In genomic region chr19:20079487-20079886, GRCh38 we compare ENCODE assay signal across 13 cellular contexts. TPM values are rescaled to one million over a fixed set of nuclear protein-coding genes. Genes with fewer than 3 reads are reported as not detected.
DNase-seq lines count a peak whose midpoint lies in the region; ATAC-seq and TF ChIP-seq lines count a peak whose summit lies in the region.
"Had no signal": no experiment of that assay in that cellular context is flagged by ENCODE, and none has a peak within 500 bp of the region (broad histone marks: within the 10 kb centered on the region; RNA-seq: fewer than 3 reads in every experiment).

No MANE protein-coding gene starts in this region.

- H3K9me3 ChIP-seq in SK-N-SH: no peaks in the 10 kb centered on the region
- H3K9me3 ChIP-seq in PC-9 (ENCODE audit: insufficient read depth, low read depth): peaks cover 7% of the 10 kb centered on the region
- H3K9me3 ChIP-seq in neuron (ENCODE audit: low read length): peaks cover 29% of the 10 kb centered on the region
- no peaks in the 10 kb centered on the region for H3K9me3 ChIP-seq in ascending aorta
- H3K9me3 ChIP-seq in PC-3 (ENCODE audit: low read length): 0 out of 2 replicates have a peak, but pooled peaks cover 11% of the 10 kb centered on the region
- H3K9me3 ChIP-seq: testis had no signal

- H3K9ac ChIP-seq in SK-N-SH: no peak overlapping the region
- no peak overlapping the region for H3K9ac ChIP-seq in PC-3 (ENCODE audit: low read length)

- BruUV-seq in PC-9 (replicated peaks; lab: Mats Ljungman, UMichigan) (no TSS peak), PC-3 (replicated peaks; lab: Mats Ljungman, UMichigan) (no TSS peak)

- H3K4me2 ChIP-seq in SK-N-SH: peak overlapping the region; percentile 80
- peak overlapping the region; percentile 91 for H3K4me2 ChIP-seq in PC-9
- no peak overlapping the region for H3K4me2 ChIP-seq in PC-3 (ENCODE audit: low read length)

- H4K20me1 ChIP-seq in SK-N-SH (ENCODE audit: insufficient read depth) (no peaks in the 10 kb centered on the region), PC-9 (ENCODE audit: insufficient read depth) (no peaks in the 10 kb centered on the region), PC-3 (ENCODE audit: low read length) (no peaks in the 10 kb centered on the region)

- H3K36me3 ChIP-seq in SK-N-SH (replicated peaks in 1 of 2; ENCODE audit: control insufficient read depth in 1 of 2, insufficient read depth in 2 of 2, low read length in 1 of 2) (no peaks in the 10 kb centered on the region), PC-9 (ENCODE audit: low read depth) (no peaks in the 10 kb centered on the region), neuron (ENCODE audit: insufficient read depth, low read length) (peaks cover 21% of the 10 kb centered on the region), ascending aorta (no peaks in the 10 kb centered on the region), PC-3 (ENCODE audit: low read depth, low read length) (no peaks in the 10 kb centered on the region)

- H2AFZ ChIP-seq in SK-N-SH (ENCODE audit: low read depth): no peak overlapping the region
- no peak overlapping the region; the same call in 1 of the 2 replicates for H2AFZ ChIP-seq in PC-9
- H2AFZ ChIP-seq in neuron (ENCODE audit: low read depth, low read length): no peak overlapping the region
- H2AFZ ChIP-seq in PC-3 (ENCODE audit: low read length): no peak overlapping the region

- no peaks in the 10 kb centered on the region for H3K27me3 ChIP-seq in SK-N-SH (ENCODE audit: insufficient read depth)
- H3K27me3 ChIP-seq in PC-9 (ENCODE audit: insufficient read depth, low read depth): no peaks in the 10 kb centered on the region
- H3K27me3 ChIP-seq in neuron (ENCODE audit: insufficient read depth, low read length): no peaks in the 10 kb centered on the region
- no peaks in the 10 kb centered on the region for H3K27me3 ChIP-seq in ascending aorta
- H3K27me3 ChIP-seq in PC-3 (ENCODE audit: low read length): no peaks in the 10 kb centered on the region
- H3K27me3 ChIP-seq: testis had no signal

- intact Hi-C loops in PC-9 (cut with micrococcal nuclease; ENCODE audit: unreplicated experiment) (loop anchor here (2.0 kb wide), 1 partner anchor 27 kb away; no protein-coding TSS in a partner anchor), ascending aorta (cut with DNase I) (loop anchor here (2.0 to 5.0 kb wide), 2 partner anchors 88 to 215 kb away; partner anchors contain the start of genes ZNF253 and ZNF486), PC-3 (cut with micrococcal nuclease) (no loop called here)

- ATAC-seq in SK-N-SH treated with all-trans-retinoic acid at 6 μM for 48 hours: no peak
- no peak for ATAC-seq in PC-3

- H3K4me1 ChIP-seq in SK-N-SH (ENCODE audit: control insufficient read depth in 1 of 2, insufficient read depth in 2 of 2, low read depth in 1 of 2, low read length in 1 of 2) (no peaks in the 10 kb centered on the region; a peak in 1 of 4 replicates), PC-9 (replicated peaks; ENCODE audit: insufficient read depth) (peaks cover 8% of the 10 kb centered on the region; the same call in 1 of the 2 replicates), neuron (ENCODE audit: insufficient read depth, low read length) (peaks cover 11% of the 10 kb centered on the region), ascending aorta (peaks cover 0 to 3% of the 10 kb centered on the region in 2 donors), PC-3 (ENCODE audit: insufficient read depth, low read length) (no peaks in the 10 kb centered on the region)

- H3F3A ChIP-seq in SK-N-SH (replicated peaks; ENCODE audit: insufficient read depth) (peaks cover 12% of the 10 kb centered on the region), PC-9 (ENCODE audit: insufficient read depth, low read depth) (no peaks in the 10 kb centered on the region; the same call in 1 of the 2 replicates), PC-3 (ENCODE audit: low read length, unreplicated experiment) (no peaks in the 10 kb centered on the region)

- DNase-seq in SK-N-SH: no peak
- DNase-seq in PC-9: no peak
- DNase-seq in fibroblast of pulmonary artery (ENCODE audit: low read depth): peak; percentile 6
- no peak for DNase-seq in stimulated activated CD4-positive, alpha-beta T cell treated with anti-CD3 and anti-CD28 coated beads, Interleukin-2, amount 100 ng/mL, for 48 hours
- DNase-seq in ascending aorta (ENCODE audit: low spot score in 2 of 2): no peak
- no peak for DNase-seq in PC-3
- DNase-seq: NCI-H1694; stimulated activated CD4-positive, alpha-beta T cell treated with anti-CD3 and anti-CD28 coated beads, Interleukin-1b, Interleukin-23, amount 100 ng/mL, for 48 hours had no signal

- POLR2A ChIA-PET in SK-N-SH (lab: Yijun Ruan, JAX) (interaction anchor here (0.6 to 0.8 kb wide), 2 partner anchors 88 to 159 kb away, joined by 3 read pairs; partner anchors contain the start of gene ZNF486), PC-9 (lab: Charles Lee; ENCODE audit: unreplicated experiment) (no interaction called here), PC-3 (lab: Charles Lee; ENCODE audit: unreplicated experiment) (no interaction called here)

- TF ChIP-seq RAD21 in SK-N-SH (IDR thresholded peaks at IDR 0.05; ENCODE audit: low read length): no peak

- 80% methylated on average over 8 of the region's 8 CpGs for WGBS in SK-N-SH (ENCODE audit: low lambda C conversion rate)

- H3K9me2 ChIP-seq in SK-N-SH (no peaks in the 10 kb centered on the region), PC-9 (ENCODE audit: insufficient read depth) (no peaks in the 10 kb centered on the region), PC-3 (replicated peaks; ENCODE audit: low read length) (no peaks in the 10 kb centered on the region)

- TF ChIP-seq CTCF in SK-N-SH (IDR thresholded peaks at IDR 0.05) (no peak), PC-9 (conservative IDR thresholded peaks at IDR 0.05) (no peak), fibroblast of pulmonary artery (IDR thresholded peaks at IDR 0.05; ENCODE audit: low read length, missing control alignments) (no peak), ascending aorta (IDR thresholded peaks at IDR 0.05) (no peak), PC-3 (conservative IDR thresholded peaks at IDR 0.05; ENCODE audit: low read depth, low read length) (no peak)

- H3K27ac ChIP-seq in SK-N-SH (ENCODE audit: low read depth in 2 of 2, low read length in 1 of 2): no peak overlapping the region
- no peak overlapping the region for H3K27ac ChIP-seq in PC-9
- no peak overlapping the region for H3K27ac ChIP-seq in ascending aorta
- H3K27ac ChIP-seq in PC-3 (ENCODE audit: low read length): no peak overlapping the region
- H3K27ac ChIP-seq: 22Rv1, testis had no signal

- H3K79me2 ChIP-seq in SK-N-SH (ENCODE audit: insufficient read depth): peaks cover 40% of the 10 kb centered on the region; the same call in 1 of the 2 replicates
- peaks cover 18% of the 10 kb centered on the region for H3K79me2 ChIP-seq in PC-9 (ENCODE audit: low read depth)
- no peaks in the 10 kb centered on the region for H3K79me2 ChIP-seq in PC-3 (ENCODE audit: low read length)

- no peak overlapping the region for H3K4me3 ChIP-seq in SK-N-SH (ENCODE audit: low read depth in 2 of 2, low read length in 1 of 2)
- H3K4me3 ChIP-seq in PC-9: peak overlapping the region; percentile 65; the same call in 1 of the 2 replicates
- peak overlapping the region; percentile 60 for H3K4me3 ChIP-seq in fibroblast of pulmonary artery (replicated peaks; ENCODE audit: low read depth, low read length)
- peak overlapping the region; percentile 93 for H3K4me3 ChIP-seq in neuron (ENCODE audit: low read length)
- peak overlapping the region in 1 of 2 donors; percentile 71 for H3K4me3 ChIP-seq in ascending aorta
- no peak overlapping the region for H3K4me3 ChIP-seq in PC-3 (ENCODE audit: low read length)

- TF ChIP-seq EP300 in SK-N-SH (IDR thresholded peaks at IDR 0.05; ENCODE audit: borderline replicate concordance in 1 of 2, low read depth in 1 of 2, low read length in 1 of 2): no peak

- CTCF ChIA-PET in SK-N-SH (lab: Yijun Ruan, JAX) (interaction anchor here (2.7 kb wide), 1 partner anchor 27 kb away, joined by 8 read pairs; no protein-coding TSS in a partner anchor), PC-9 (lab: Charles Lee) (no interaction called here), PC-3 (lab: Charles Lee) (no interaction called here)

TF ChIP-seq in SK-N-SH treated with all-trans-retinoic acid at 6 μM for 48 hours, 23 proteins besides CTCF, POLR2A, EP300 and RAD21 (continues in another document):
- TF ChIP-seq ZC3H10 (CRISPR knock-in tag; IDR thresholded peaks at IDR 0.05) (no peak), ZNF565 (CRISPR knock-in tag; conservative IDR thresholded peaks at IDR 0.05; ENCODE audit: low read depth) (no peak), ISL1 (CRISPR knock-in tag; IDR thresholded peaks at IDR 0.05) (no peak), ZFP3 (CRISPR knock-in tag; IDR thresholded peaks at IDR 0.05) (no peak), ZNF8 (CRISPR knock-in tag; IDR thresholded peaks at IDR 0.05) (no peak)
- TF ChIP-seq, protein P1, sequence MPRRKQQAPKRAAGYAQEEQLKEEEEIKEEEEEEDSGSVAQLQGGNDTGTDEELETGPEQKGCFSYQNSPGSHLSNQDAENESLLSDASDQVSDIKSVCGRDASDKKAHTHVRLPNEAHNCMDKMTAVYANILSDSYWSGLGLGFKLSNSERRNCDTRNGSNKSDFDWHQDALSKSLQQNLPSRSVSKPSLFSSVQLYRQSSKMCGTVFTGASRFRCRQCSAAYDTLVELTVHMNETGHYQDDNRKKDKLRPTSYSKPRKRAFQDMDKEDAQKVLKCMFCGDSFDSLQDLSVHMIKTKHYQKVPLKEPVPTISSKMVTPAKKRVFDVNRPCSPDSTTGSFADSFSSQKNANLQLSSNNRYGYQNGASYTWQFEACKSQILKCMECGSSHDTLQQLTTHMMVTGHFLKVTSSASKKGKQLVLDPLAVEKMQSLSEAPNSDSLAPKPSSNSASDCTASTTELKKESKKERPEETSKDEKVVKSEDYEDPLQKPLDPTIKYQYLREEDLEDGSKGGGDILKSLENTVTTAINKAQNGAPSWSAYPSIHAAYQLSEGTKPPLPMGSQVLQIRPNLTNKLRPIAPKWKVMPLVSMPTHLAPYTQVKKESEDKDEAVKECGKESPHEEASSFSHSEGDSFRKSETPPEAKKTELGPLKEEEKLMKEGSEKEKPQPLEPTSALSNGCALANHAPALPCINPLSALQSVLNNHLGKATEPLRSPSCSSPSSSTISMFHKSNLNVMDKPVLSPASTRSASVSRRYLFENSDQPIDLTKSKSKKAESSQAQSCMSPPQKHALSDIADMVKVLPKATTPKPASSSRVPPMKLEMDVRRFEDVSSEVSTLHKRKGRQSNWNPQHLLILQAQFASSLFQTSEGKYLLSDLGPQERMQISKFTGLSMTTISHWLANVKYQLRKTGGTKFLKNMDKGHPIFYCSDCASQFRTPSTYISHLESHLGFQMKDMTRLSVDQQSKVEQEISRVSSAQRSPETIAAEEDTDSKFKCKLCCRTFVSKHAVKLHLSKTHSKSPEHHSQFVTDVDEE (CRISPR knock-in tag; IDR thresholded peaks at IDR 0.05): no peak

RNA-seq across cellular contexts. Expression of gene ZNF90, which starts 1.7 kb away (rescaled TPM):
- polyA plus RNA-seq in SK-N-SH (2012; rRNA removed): 1.4 and 1.5 TPM in 2 replicates
- 1.6 and 1.7 TPM in 2 replicates for polyA plus RNA-seq in SK-N-SH (2012; cell fraction: cytosol; rRNA removed)
- 3.2 and 3.8 TPM in 2 replicates for polyA plus RNA-seq in SK-N-SH (2012; cell fraction: nucleus; rRNA removed)
- 3.7 and 4.2 TPM in 2 replicates for total RNA-seq in PC-9 (2021)
- total RNA-seq in ascending aorta: not detected
- not detected in 2 replicates for total RNA-seq in PC-3 (2014; rRNA removed)
- total RNA-seq: myocyte had no signal

RNA-seq across cellular contexts. Expression of gene ZNF682, which starts 40.2 kb away (rescaled TPM):
- polyA plus RNA-seq in SK-N-SH (2012; rRNA removed): 1.7 and 2.5 TPM in 2 replicates
- 1.8 and 2.3 TPM in 2 replicates for polyA plus RNA-seq in SK-N-SH (2012; cell fraction: cytosol; rRNA removed)
- polyA plus RNA-seq in SK-N-SH (2012; cell fraction: nucleus; rRNA removed): 8.5 and 11.0 TPM in 2 replicates
- total RNA-seq in PC-9 (2021) (3.9 and 4.7 TPM in 2 replicates), ascending aorta (1.1 TPM), PC-3 (2014; rRNA removed) (0.69 and 3.5 TPM in 2 replicates)

Comparison
In these comparisons a context has a peak if more than half of its experiments do, and no peak if none do; other contexts are left out.
1. H3K4me3 ChIP-seq: peak in PC-9 (single experiment), fibroblast of pulmonary artery (single experiment) and neuron (single experiment); none in SK-N-SH (0 of 2) and PC-3 (single experiment).